Comparison of ENCODE assay signal across 10 cellular contexts in genomic region chr11:44607987-44608386, GRCh38. TPM values are rescaled to one million over a fixed set of nuclear protein-coding genes. Genes with fewer than 3 reads are reported as not detected.
A peak's percentile ranks its signal among the peaks of the same experiment; 100 is the strongest.
DNase-seq lines count a peak whose midpoint lies in the region; ATAC-seq and TF ChIP-seq lines count a peak whose summit lies in the region.
"Had no signal": no experiment of that assay in that cellular context is flagged by ENCODE, and none has a peak within 500 bp of the region (broad histone marks: within the 10 kb centered on the region; RNA-seq: fewer than 3 reads in every experiment).

No MANE protein-coding gene starts in this region.

- H3K4me1 Mint-ChIP-seq in neural crest cell, result peaks cover 21% of the 10 kb centered on the region

- H3K9me3 Mint-ChIP-seq in neural crest cell, result no peaks in the 10 kb centered on the region

- peaks cover 27% of the 10 kb centered on the region for H3K36me3 ChIP-seq in MG63

- peak overlapping the region; percentile 37 for H3K27ac Mint-ChIP-seq in neural crest cell (ENCODE audit: unreplicated experiment)

- TF ChIP-seq CTCF in neural crest cell (conservative IDR thresholded peaks at IDR 0.05), result no peak

- no peak overlapping the region for H3K4me3 ChIP-seq in MG63

- no peaks in the 10 kb centered on the region for H3K36me3 Mint-ChIP-seq in neural crest cell (ENCODE audit: low read depth)

- DNase-seq in DMS153 treated with DMSO at 0.1 percent for 48 hours (lab: John Stamatoyannopoulos, UW; ENCODE audit: unreplicated experiment) (peak; percentile 31), MG63 (peak; percentile 49), amniotic epithelial cell (ENCODE audit: low read depth) (peak; percentile 89), neural crest cell (ENCODE audit: low read depth, low spot score) (no peak), iPS-NIHi11 (ENCODE audit: low spot score) (no peak)
- DNase-seq: NCI-H748 treated with DMSO at 0.1 percent for 48 hours, posterior cingulate gyrus had no signal

- no peaks in the 10 kb centered on the region for H3K27me3 Mint-ChIP-seq in neural crest cell (ENCODE audit: low read depth)

- H3K27me3 ChIP-seq in MG63, result no peaks in the 10 kb centered on the region

- ATAC-seq in GM21390 (IDR thresholded peaks at IDR 0.05; ENCODE audit: unreplicated experiment) (no peak), GM18511 (IDR thresholded peaks at IDR 0.05; ENCODE audit: unreplicated experiment) (no peak)
- ATAC-seq: left lobe of liver had no signal

- H3K4me3 Mint-ChIP-seq in neural crest cell, result no peak overlapping the region

- H3K9me3 ChIP-seq in MG63, result no peaks in the 10 kb centered on the region

RNA-seq across cellular contexts. Expression of gene CD82, which starts 42.5 kb away (rescaled TPM):
- total RNA-seq in MG63 (2014; rRNA removed; shearing (Covaris generic); ENCODE audit: low replicate concordance), result 34.5 and 61.3 TPM in 2 replicates
- 10.3 and 14.1 TPM in 2 replicates for total RNA-seq in neural crest cell

Comparison
In these comparisons a context has a peak if more than half of its experiments do, and no peak if none do; other contexts are left out.
1. DNase-seq: peak in DMS153 treated with DMSO at 0.1 percent for 48 hours (single experiment), MG63 (single experiment) and amniotic epithelial cell (single experiment); none in neural crest cell (single experiment) and iPS-NIHi11 (single experiment).